Comparison of ENCODE assay signal across 8 cellular contexts in genomic region chr9:4740623-4741364, GRCh38. TPM values are rescaled to one million over a fixed set of nuclear protein-coding genes. Genes with fewer than 3 reads are reported as not detected.
A peak's percentile ranks its signal among the peaks of the same experiment; 100 is the strongest.
DNase-seq lines count a peak whose midpoint lies in the region; ATAC-seq lines count a peak whose summit lies in the region.

Gene AK3 (minus strand): TSS chr9:4741202. CDS start chr9:4741087, 115 bp downstream.

- peak within 1 kb of the TSS; percentile 80 for H3K9ac ChIP-seq in HUES48 (ENCODE audit: low read depth, low read length)

- H3K9me3 ChIP-seq in HUES48 (ENCODE audit: control insufficient read depth, insufficient read depth, low read length) (no peaks in the 10 kb centered on the region), muscle layer of duodenum (ENCODE audit: control insufficient read depth in 1 of 2, low read length in 2 of 2) (no peaks in the 10 kb centered on the region)

- H3K4me1 ChIP-seq in HUES48 (ENCODE audit: control insufficient read depth, insufficient read depth, low read length) = peaks cover 24% of the 10 kb centered on the region
- H3K4me1 ChIP-seq in muscle layer of duodenum (ENCODE audit: control insufficient read depth in 1 of 2, insufficient read depth in 2 of 2, low read length in 2 of 2) = peaks cover 4 to 7% of the 10 kb centered on the region in 2 donors

- H3K36me3 ChIP-seq in HUES48 (ENCODE audit: control insufficient read depth, insufficient read depth, low read length) (no peaks in the 10 kb centered on the region), muscle layer of duodenum (ENCODE audit: control insufficient read depth in 1 of 2, insufficient read depth in 2 of 2, low read length in 2 of 2) (no peaks in the 10 kb centered on the region)

- H3K27ac ChIP-seq in HUES48 (ENCODE audit: low read depth, low read length) (peak within 1 kb of the TSS; percentile 87), muscle layer of duodenum (ENCODE audit: low read length) (peak within 1 kb of the TSS; percentile 96)

- ATAC-seq in GM21390 (IDR thresholded peaks at IDR 0.05; ENCODE audit: unreplicated experiment) (peak; percentile 93), esophagus mucosa (peak; percentile 93)
- ATAC-seq in activated T-cell treated with anti-CD3 and anti-CD28 coated beads, Interleukin-2, amount 50 U/mL, for 4 hours = peak; percentile 94 to 96

- H3K27me3 ChIP-seq in HUES48 (ENCODE audit: control insufficient read depth, insufficient read depth, low read length) (no peaks in the 10 kb centered on the region), muscle layer of duodenum (ENCODE audit: low read depth, low read length) (no peaks in the 10 kb centered on the region)

- no peaks in the 10 kb centered on the region for H3K36me3 Mint-ChIP-seq in activated T-cell treated with anti-CD3 and anti-CD28 coated beads, Interleukin-2, amount 50 U/mL, for 4 hours (ENCODE audit: insufficient read depth)

- H3K4me3 ChIP-seq in HUES48 (ENCODE audit: low read depth, low read length) (peak within 1 kb of the TSS; percentile 88), muscle layer of duodenum (ENCODE audit: low read depth in 1 of 2, low read length in 2 of 2) (peak within 1 kb of the TSS; percentile 89 to 95)

- peaks cover 41% of the 10 kb centered on the region for H3K4me1 Mint-ChIP-seq in activated T-cell treated with anti-CD3 and anti-CD28 coated beads, Interleukin-2, amount 50 U/mL, for 4 hours (ENCODE audit: low read depth)

- no peaks in the 10 kb centered on the region for H3K9me3 Mint-ChIP-seq in activated T-cell treated with anti-CD3 and anti-CD28 coated beads, Interleukin-2, amount 50 U/mL, for 4 hours

- peak within 1 kb of the TSS; percentile 93 for H3K4me3 Mint-ChIP-seq in activated T-cell treated with anti-CD3 and anti-CD28 coated beads, Interleukin-2, amount 50 U/mL, for 4 hours

- H3K27me3 Mint-ChIP-seq in activated T-cell treated with anti-CD3 and anti-CD28 coated beads, Interleukin-2, amount 50 U/mL, for 4 hours (ENCODE audit: low read depth) = no peaks in the 10 kb centered on the region

- peak; percentile 42 for DNase-seq in DMS114 treated with DMSO at 0.1 percent for 48 hours (lab: John Stamatoyannopoulos, UW; ENCODE audit: unreplicated experiment)
- DNase-seq in OCI-M1 (lab: John Stamatoyannopoulos, UW) = peak; percentile 100
- DNase-seq in activated T-cell treated with anti-CD3 and anti-CD28 coated beads, Interleukin-2, amount 50 U/mL, for 4 hours = peak; percentile 71
- DNase-seq in stimulated activated CD8-positive, alpha-beta memory T cell treated with anti-CD3 and anti-CD28 coated beads, Interleukin-7, amount 100 ng/mL, for 4 hours (ENCODE audit: low read depth in 2 of 2) = peak; percentile 63 to 85

RNA-seq across cellular contexts. Expression of gene AK3, which starts in this region (rescaled TPM):
- 10 to 100 TPM; 14.7 to 21.3 (median 17.3) TPM for total RNA-seq in activated T-cell treated with anti-CD3 and anti-CD28 coated beads, Interleukin-2, amount 50 U/mL, for 4 hours
- 65.6 TPM for total RNA-seq in esophagus mucosa

Comparison
In these comparisons a context has a peak if more than half of its experiments do, and no peak if none do; other contexts are left out.
1. Peak in every context shown above with its lines: DNase-seq, ATAC-seq, H3K4me3 ChIP-seq and H3K27ac ChIP-seq.
2. DNase-seq: peak in every context shown above with its lines; median percentile 100 in OCI-M1; 74 in stimulated activated CD8-positive, alpha-beta memory T cell treated with anti-CD3 and anti-CD28 coated beads, Interleukin-7, amount 100 ng/mL, for 4 hours; 71 in activated T-cell treated with anti-CD3 and anti-CD28 coated beads, Interleukin-2, amount 50 U/mL, for 4 hours; 42 in DMS114 treated with DMSO at 0.1 percent for 48 hours.